In genomic region chr2:156511803-156512202, GRCh38 we compare ENCODE assay signal across 18 cellular contexts.
DNase-seq lines count a peak whose midpoint lies in the region; ATAC-seq and TF ChIP-seq lines count a peak whose summit lies in the region.
"Had no signal": no experiment of that assay in that cellular context is flagged by ENCODE, and none has a peak within 500 bp of the region (broad histone marks: within the 10 kb centered on the region; RNA-seq: fewer than 3 reads in every experiment).

No MANE protein-coding gene starts in this region.

- no peak for TF ChIP-seq CTCF in DOHH2 (IDR thresholded peaks at IDR 0.05; ENCODE audit: low read depth, low read length, poor library complexity, severe bottlenecking)

- H3K4me3 ChIP-seq in DOHH2 (ENCODE audit: low read length), result peak overlapping the region; percentile 30
- H3K4me3 ChIP-seq: tibial nerve had no signal

- ATAC-seq in GM19372 (IDR thresholded peaks at IDR 0.05; ENCODE audit: low read depth, unreplicated experiment) (peak; percentile 66), HG02571 (IDR thresholded peaks at IDR 0.05; ENCODE audit: unreplicated experiment) (peak; percentile 82), HG03159 (IDR thresholded peaks at IDR 0.05; ENCODE audit: unreplicated experiment) (peak; percentile 55)
- ATAC-seq: activated CD4-positive, CD25-positive, alpha-beta regulatory T cell treated with anti-CD3 and anti-CD28 coated beads, Interleukin-2, amount 50 U/mL, for 24 hours; CD8-positive, alpha-beta T cell; left lobe of liver had no signal

- H3K9me2 ChIP-seq in DOHH2 (replicated peaks; ENCODE audit: control insufficient read depth, low read length), result no peaks in the 10 kb centered on the region

- peaks cover 29% of the 10 kb centered on the region for H3K36me3 ChIP-seq in DOHH2 (ENCODE audit: control insufficient read depth, low read length)

- no peaks in the 10 kb centered on the region for H3K27me3 ChIP-seq in DOHH2 (ENCODE audit: control insufficient read depth, low read length)
- H3K27me3 ChIP-seq: tibial nerve had no signal

- no peaks in the 10 kb centered on the region for H4K20me1 ChIP-seq in DOHH2 (ENCODE audit: control insufficient read depth, insufficient read depth, low read depth, low read length)

- peak overlapping the region; percentile 63 for H3K27ac ChIP-seq in DOHH2 (ENCODE audit: low read depth, low read length)

- no peaks in the 10 kb centered on the region for H3K9me3 ChIP-seq in DOHH2 (ENCODE audit: control insufficient read depth, insufficient read depth, low read length)
- H3K9me3 ChIP-seq: tibial nerve had no signal

- peaks cover 31% of the 10 kb centered on the region for H3K4me1 ChIP-seq in DOHH2 (ENCODE audit: control insufficient read depth, low read length)

- no peaks in the 10 kb centered on the region for H3F3A ChIP-seq in DOHH2 (ENCODE audit: control insufficient read depth, insufficient read depth)

- peak overlapping the region; percentile 52 for H3K4me2 ChIP-seq in DOHH2 (ENCODE audit: low read length)

- DNase-seq in NCI-H524 (lab: John Stamatoyannopoulos, UW), result no peak
- DNase-seq in nucleus accumbens (lab: John Stamatoyannopoulos, UW), result no peak
- DNase-seq in hepatic stellate cell (ENCODE audit: low spot score), result no peak
- no peak for DNase-seq in hypothalamus (lab: John Stamatoyannopoulos, UW)
- DNase-seq: activated T-cell treated with anti-CD3 and anti-CD28 coated beads, Interleukin-2, amount 50 U/mL, for 24 hours; CD8-positive, alpha-beta T cell; GDM1; NCI-H1105; RPMI8226; stimulated activated CD4-positive, alpha-beta T cell treated with anti-CD3 and anti-CD28 coated beads, Interleukin-15, amount 100 ng/mL, for 24 hours; T-helper 1 cell had no signal

- H3K79me2 ChIP-seq in DOHH2 (ENCODE audit: control insufficient read depth, low read length), result no peaks in the 10 kb centered on the region
